ENCODE assay signal across 1 cellular context in the genomic region with DNA sequence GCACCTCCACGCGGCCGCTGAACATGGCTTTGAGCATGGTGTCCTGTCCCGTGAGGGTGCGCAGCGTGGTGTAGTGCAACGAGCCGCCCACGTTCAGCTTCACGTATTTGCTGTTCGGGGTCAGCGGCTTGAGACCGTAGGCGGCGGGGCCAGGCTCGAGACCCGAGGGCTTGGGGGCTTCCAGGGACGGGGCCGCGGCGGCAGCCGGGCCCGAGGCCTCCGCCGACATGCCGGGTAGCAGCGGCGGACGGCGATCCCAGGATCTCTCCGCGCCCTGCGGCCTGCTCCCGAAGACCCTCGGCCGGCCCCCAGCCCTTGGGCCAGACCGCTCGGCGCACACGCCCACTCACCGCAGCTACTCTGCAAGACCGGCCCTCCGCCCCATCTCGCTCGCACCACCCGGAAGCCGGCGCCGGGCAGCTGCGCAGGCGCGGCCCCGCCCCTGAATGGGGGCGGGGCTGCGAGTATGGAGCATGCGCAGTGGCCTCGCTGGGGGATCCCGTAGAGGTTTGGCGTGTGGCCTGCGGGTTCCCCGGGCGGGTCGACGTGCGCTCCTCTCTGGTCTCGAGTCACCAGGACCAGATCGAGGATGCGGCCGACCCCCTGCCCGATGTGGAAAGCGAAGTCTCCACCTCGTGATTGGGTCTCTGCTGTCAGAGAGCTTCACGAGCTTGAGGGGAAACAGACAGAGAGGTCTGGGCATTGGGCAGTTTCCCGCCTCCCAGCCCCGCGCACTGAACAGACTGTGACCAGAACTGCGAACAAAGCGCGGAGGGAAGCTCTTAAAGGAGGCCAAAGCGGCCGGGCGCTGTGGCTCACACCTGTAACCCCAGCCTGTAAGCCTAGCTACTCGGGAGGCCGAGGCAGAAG.
A peak's percentile ranks its signal among the peaks of the same experiment; 100 is the strongest.
TF ChIP-seq lines count a peak whose summit lies in the region.

KCTD13 (minus strand) TSS at position 422 of the 870 bp plus-strand sequence; CDS start at position 229, 193 bp downstream.

TF ChIP-seq in HepG2, 621 proteins besides CTCF, POLR2A, EP300 and RAD21 (continued from another document and continues in another):
- peak; percentile 96 for TF ChIP-seq KLF12 (CRISPR knock-in tag; IDR thresholded peaks at IDR 0.05; ENCODE audit: borderline replicate concordance)
- peak; percentile 45; the same call in 1 of the 2 replicates for TF ChIP-seq ZNF746 (CRISPR knock-in tag; IDR thresholded peaks at IDR 0.05)
- no peak for TF ChIP-seq MZF1 (CRISPR knock-in tag; IDR thresholded peaks at IDR 0.05; ENCODE audit: borderline replicate concordance)
- TF ChIP-seq, protein P1, sequence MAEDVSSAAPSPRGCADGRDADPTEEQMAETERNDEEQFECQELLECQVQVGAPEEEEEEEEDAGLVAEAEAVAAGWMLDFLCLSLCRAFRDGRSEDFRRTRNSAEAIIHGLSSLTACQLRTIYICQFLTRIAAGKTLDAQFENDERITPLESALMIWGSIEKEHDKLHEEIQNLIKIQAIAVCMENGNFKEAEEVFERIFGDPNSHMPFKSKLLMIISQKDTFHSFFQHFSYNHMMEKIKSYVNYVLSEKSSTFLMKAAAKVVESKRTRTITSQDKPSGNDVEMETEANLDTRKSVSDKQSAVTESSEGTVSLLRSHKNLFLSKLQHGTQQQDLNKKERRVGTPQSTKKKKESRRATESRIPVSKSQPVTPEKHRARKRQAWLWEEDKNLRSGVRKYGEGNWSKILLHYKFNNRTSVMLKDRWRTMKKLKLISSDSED (CRISPR knock-in tag; IDR thresholded peaks at IDR 0.05): 0 out of 2 replicates have a peak, but pooled peaks have one; percentile 86
- TF ChIP-seq MYPOP (CRISPR knock-in tag; IDR thresholded peaks at IDR 0.05): peak; percentile 22; the same call in 1 of the 2 replicates
- TF ChIP-seq, protein P2, sequence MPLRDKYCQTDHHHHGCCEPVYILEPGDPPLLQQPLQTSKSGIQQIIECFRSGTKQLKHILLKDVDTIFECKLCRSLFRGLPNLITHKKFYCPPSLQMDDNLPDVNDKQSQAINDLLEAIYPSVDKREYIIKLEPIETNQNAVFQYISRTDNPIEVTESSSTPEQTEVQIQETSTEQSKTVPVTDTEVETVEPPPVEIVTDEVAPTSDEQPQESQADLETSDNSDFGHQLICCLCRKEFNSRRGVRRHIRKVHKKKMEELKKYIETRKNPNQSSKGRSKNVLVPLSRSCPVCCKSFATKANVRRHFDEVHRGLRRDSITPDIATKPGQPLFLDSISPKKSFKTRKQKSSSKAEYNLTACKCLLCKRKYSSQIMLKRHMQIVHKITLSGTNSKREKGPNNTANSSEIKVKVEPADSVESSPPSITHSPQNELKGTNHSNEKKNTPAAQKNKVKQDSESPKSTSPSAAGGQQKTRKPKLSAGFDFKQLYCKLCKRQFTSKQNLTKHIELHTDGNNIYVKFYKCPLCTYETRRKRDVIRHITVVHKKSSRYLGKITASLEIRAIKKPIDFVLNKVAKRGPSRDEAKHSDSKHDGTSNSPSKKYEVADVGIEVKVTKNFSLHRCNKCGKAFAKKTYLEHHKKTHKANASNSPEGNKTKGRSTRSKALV (CRISPR knock-in tag; IDR thresholded peaks at IDR 0.05): peak; percentile 82
- TF ChIP-seq SAP130 (CRISPR knock-in tag; IDR thresholded peaks at IDR 0.05; ENCODE audit: low read depth): peak; percentile 95
- no peak; the same call in 1 of the 2 replicates for TF ChIP-seq ZNF598 (CRISPR knock-in tag; IDR thresholded peaks at IDR 0.05; ENCODE audit: borderline replicate concordance)
- TF ChIP-seq ZNF556 (CRISPR knock-in tag; IDR thresholded peaks at IDR 0.05; ENCODE audit: borderline replicate concordance): peak; percentile 95
- peak; percentile 86 for TF ChIP-seq TSC22D2 (CRISPR knock-in tag; IDR thresholded peaks at IDR 0.05; ENCODE audit: borderline replicate concordance)
- peak; percentile 83; the same call in 1 of the 2 replicates for TF ChIP-seq FLYWCH1 (CRISPR knock-in tag; IDR thresholded peaks at IDR 0.05)
- TF ChIP-seq, protein P3, sequence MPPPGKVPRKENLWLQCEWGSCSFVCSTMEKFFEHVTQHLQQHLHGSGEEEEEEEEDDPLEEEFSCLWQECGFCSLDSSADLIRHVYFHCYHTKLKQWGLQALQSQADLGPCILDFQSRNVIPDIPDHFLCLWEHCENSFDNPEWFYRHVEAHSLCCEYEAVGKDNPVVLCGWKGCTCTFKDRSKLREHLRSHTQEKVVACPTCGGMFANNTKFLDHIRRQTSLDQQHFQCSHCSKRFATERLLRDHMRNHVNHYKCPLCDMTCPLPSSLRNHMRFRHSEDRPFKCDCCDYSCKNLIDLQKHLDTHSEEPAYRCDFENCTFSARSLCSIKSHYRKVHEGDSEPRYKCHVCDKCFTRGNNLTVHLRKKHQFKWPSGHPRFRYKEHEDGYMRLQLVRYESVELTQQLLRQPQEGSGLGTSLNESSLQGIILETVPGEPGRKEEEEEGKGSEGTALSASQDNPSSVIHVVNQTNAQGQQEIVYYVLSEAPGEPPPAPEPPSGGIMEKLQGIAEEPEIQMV (CRISPR knock-in tag; IDR thresholded peaks at IDR 0.05; ENCODE audit: low read depth): peak; percentile 83
- TF ChIP-seq MIER3 (CRISPR knock-in tag; IDR thresholded peaks at IDR 0.05; ENCODE audit: borderline replicate concordance): peak; percentile 15; the same call in 1 of the 2 replicates
- TF ChIP-seq DMTF1 (CRISPR knock-in tag; IDR thresholded peaks at IDR 0.05): no peak
- TF ChIP-seq ETV5 (CRISPR knock-in tag; IDR thresholded peaks at IDR 0.05; ENCODE audit: borderline replicate concordance): 0 out of 2 replicates have a peak, but pooled peaks have one; percentile 17
- peak; percentile 82 for TF ChIP-seq SMAD3 (CRISPR knock-in tag; IDR thresholded peaks at IDR 0.05)
- TF ChIP-seq SP2 (CRISPR knock-in tag; IDR thresholded peaks at IDR 0.05): peak; percentile 12
- TF ChIP-seq NAIF1 (CRISPR knock-in tag; IDR thresholded peaks at IDR 0.05; ENCODE audit: borderline replicate concordance): 0 out of 2 replicates have a peak, but pooled peaks have one; percentile 77
- peak; percentile 91 for TF ChIP-seq ZNF891 (CRISPR knock-in tag; IDR thresholded peaks at IDR 0.05)
- peak; percentile 87 for TF ChIP-seq E2F1 (CRISPR knock-in tag; IDR thresholded peaks at IDR 0.05)
- TF ChIP-seq BORCS8-MEF2B (CRISPR knock-in tag; IDR thresholded peaks at IDR 0.05): peak; percentile 87; the same call in 1 of the 2 replicates
- peak; percentile 90; the same call in 1 of the 2 replicates for TF ChIP-seq ZNF546 (CRISPR knock-in tag; conservative IDR thresholded peaks at IDR 0.05)
- TF ChIP-seq, protein P4, sequence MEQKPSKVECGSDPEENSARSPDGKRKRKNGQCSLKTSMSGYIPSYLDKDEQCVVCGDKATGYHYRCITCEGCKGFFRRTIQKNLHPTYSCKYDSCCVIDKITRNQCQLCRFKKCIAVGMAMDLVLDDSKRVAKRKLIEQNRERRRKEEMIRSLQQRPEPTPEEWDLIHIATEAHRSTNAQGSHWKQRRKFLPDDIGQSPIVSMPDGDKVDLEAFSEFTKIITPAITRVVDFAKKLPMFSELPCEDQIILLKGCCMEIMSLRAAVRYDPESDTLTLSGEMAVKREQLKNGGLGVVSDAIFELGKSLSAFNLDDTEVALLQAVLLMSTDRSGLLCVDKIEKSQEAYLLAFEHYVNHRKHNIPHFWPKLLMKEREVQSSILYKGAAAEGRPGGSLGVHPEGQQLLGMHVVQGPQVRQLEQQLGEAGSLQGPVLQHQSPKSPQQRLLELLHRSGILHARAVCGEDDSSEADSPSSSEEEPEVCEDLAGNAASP (CRISPR knock-in tag; IDR thresholded peaks at IDR 0.05; ENCODE audit: borderline replicate concordance): peak; percentile 61; the same call in 1 of the 2 replicates
- TF ChIP-seq KMT2A (CRISPR knock-in tag; IDR thresholded peaks at IDR 0.05): peak; percentile 88
- TF ChIP-seq HDAC2 (CRISPR knock-in tag; IDR thresholded peaks at IDR 0.05): peak; percentile 52
- no peak for TF ChIP-seq SIN3B (IDR thresholded peaks at IDR 0.05; ENCODE audit: low read length)
- TF ChIP-seq ZNF879 (CRISPR knock-in tag; IDR thresholded peaks at IDR 0.05): no peak
- no peak for TF ChIP-seq TAF15 (IDR thresholded peaks at IDR 0.05; ENCODE audit: low read depth, low read length, poor library complexity, severe bottlenecking)
- TF ChIP-seq PHF21A (CRISPR knock-in tag; IDR thresholded peaks at IDR 0.05): no peak
- no peak for TF ChIP-seq TCF7 (IDR thresholded peaks at IDR 0.05; ENCODE audit: low read depth)
- TF ChIP-seq, protein P5, sequence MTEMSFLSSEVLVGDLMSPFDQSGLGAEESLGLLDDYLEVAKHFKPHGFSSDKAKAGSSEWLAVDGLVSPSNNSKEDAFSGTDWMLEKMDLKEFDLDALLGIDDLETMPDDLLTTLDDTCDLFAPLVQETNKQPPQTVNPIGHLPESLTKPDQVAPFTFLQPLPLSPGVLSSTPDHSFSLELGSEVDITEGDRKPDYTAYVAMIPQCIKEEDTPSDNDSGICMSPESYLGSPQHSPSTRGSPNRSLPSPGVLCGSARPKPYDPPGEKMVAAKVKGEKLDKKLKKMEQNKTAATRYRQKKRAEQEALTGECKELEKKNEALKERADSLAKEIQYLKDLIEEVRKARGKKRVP (CRISPR knock-in tag; IDR thresholded peaks at IDR 0.05): peak in 1 of 2 experiments; percentile 48; a peak in 1 of 4 replicates
- no peak for TF ChIP-seq PTBP1 (IDR thresholded peaks at IDR 0.05; ENCODE audit: low read depth, low read length, poor library complexity, severe bottlenecking)
- peak; percentile 88; the same call in 1 of the 2 replicates for TF ChIP-seq ZNF343 (CRISPR knock-in tag; IDR thresholded peaks at IDR 0.05)
- no peak for TF ChIP-seq ZKSCAN1 (IDR thresholded peaks at IDR 0.05; ENCODE audit: low read length)
- TF ChIP-seq ZNF782 (CRISPR knock-in tag; IDR thresholded peaks at IDR 0.05; ENCODE audit: borderline replicate concordance): no peak
- TF ChIP-seq ZNF792 (CRISPR knock-in tag; IDR thresholded peaks at IDR 0.05): peak; percentile 88; the same call in 1 of the 2 replicates
- peak; percentile 64; the same call in 1 of the 2 replicates for TF ChIP-seq ZNF703 (CRISPR knock-in tag; IDR thresholded peaks at IDR 0.05; ENCODE audit: borderline replicate concordance)
- TF ChIP-seq STAG1 (CRISPR knock-in tag; IDR thresholded peaks at IDR 0.05): no peak; the same call in none of the 2 replicates
- TF ChIP-seq KDM5A (IDR thresholded peaks at IDR 0.05; ENCODE audit: borderline replicate concordance, low read length): peak; percentile 76; the same call in 1 of the 2 replicates
